ENCODE assay signal across 8 cellular contexts in the genomic region with DNA sequence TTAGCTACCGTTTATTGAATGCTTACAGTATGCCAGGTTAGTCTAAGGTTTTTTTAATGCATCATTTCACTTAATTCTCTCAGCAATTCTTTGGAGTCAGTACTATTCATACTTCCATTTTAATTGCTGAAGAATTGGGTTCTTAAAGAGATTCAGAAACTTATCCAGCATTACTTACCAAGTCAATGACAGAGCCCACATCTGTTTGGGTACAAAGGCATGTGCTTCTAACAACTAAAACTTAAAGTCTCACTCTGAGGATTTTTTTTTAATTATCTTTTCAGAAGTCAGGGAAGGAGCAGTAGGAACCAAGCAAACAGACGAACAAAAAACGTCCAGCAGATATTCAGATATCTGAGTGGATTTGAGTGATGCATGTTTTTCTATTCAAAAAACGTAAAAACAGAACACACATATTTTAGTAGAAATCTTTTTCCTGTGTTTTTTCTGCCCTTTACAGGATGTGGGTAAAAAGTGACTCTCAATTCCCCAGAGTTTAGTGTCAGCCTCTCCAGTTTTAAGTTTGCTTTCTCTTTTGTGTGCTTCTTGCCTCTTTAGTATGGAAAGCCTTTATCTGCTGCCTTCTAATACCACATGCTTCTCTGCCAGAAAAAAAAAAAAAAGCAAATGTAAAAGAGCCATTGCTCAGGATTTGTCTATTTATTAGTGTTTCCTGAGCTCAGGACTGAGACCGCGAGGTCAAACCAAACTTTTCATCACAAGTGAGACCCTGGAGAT.
DNase-seq lines count a peak whose midpoint lies in the region; ATAC-seq, FAIRE-seq and TF ChIP-seq lines count a peak whose summit lies in the region.

No MANE protein-coding gene starts in this region.

- H3K9me3 Mint-ChIP-seq in activated naive CD4-positive, alpha-beta T cell treated with anti-CD3 and anti-CD28 coated beads for 36 hours = no peaks in the 10 kb centered on the region

- peak overlapping the region; percentile 89 for H3K27ac Mint-ChIP-seq in activated naive CD4-positive, alpha-beta T cell treated with anti-CD3 and anti-CD28 coated beads for 36 hours

- DNase-seq in activated naive CD4-positive, alpha-beta T cell treated with anti-CD3 and anti-CD28 coated beads for 36 hours = no peak
- no peak for DNase-seq in activated naive CD4-positive, alpha-beta T cell (lab: John Stamatoyannopoulos, UW)
- DNase-seq in GM12878 (ENCODE audit: low read depth, low spot score) (peak; percentile 69), islet precursor cell (no peak), RPMI8226 (no peak), PC-3 (no peak)

- RAD21 ChIA-PET in GM12878 (lab: Charles Lee; ENCODE audit: unreplicated experiment) = interaction anchor here (0.6 to 0.9 kb wide), 5 partner anchors 9 to 104 kb away, joined by 3 to 4 read pairs (median 3); no protein-coding TSS in a partner anchor

- H2AFZ ChIP-seq in GM12878 (ENCODE audit: control insufficient read depth, low read depth, low read length) (peak overlapping the region; percentile 70), PC-3 (ENCODE audit: low read length) (no peak overlapping the region)

- peak overlapping the region; percentile 61 for H3K4me3 Mint-ChIP-seq in activated naive CD4-positive, alpha-beta T cell treated with anti-CD3 and anti-CD28 coated beads for 36 hours

- H3K9ac ChIP-seq in GM12878 (ENCODE audit: control insufficient read depth, insufficient read depth, low read length) = peak overlapping the region; percentile 66
- H3K9ac ChIP-seq in subcutaneous abdominal adipose tissue (ENCODE audit: low read length in 5 of 5) = peak overlapping the region in 3 of 5 donors; percentile 23 to 46 (median 35)
- H3K9ac ChIP-seq in PC-3 (ENCODE audit: low read length) = no peak overlapping the region

- FAIRE-seq in GM12878 (lab: Jason Lieb, UNC) = peak; percentile 75

- WGBS in GM12878 (ENCODE audit: insufficient coverage, insufficient replicate concordance, low lambda C conversion rate, missing lambda C conversion rate) = 13% methylated on average over 6 of the region's 6 CpGs

- intact Hi-C loops in activated naive CD4-positive, alpha-beta T cell treated with anti-CD3 and anti-CD28 coated beads for 36 hours (cut with micrococcal nuclease) = loop anchor here (1.0 to 10.0 kb wide), 6 partner anchors 8 to 1359 kb away; partner anchors contain the start of gene SMC5
- intact Hi-C loops in GM12878 (cut with micrococcal nuclease; ENCODE audit: unreplicated experiment) (no loop called here), PC-3 (cut with micrococcal nuclease) (no loop called here)

- TF ChIP-seq POLR2A in GM12878 (IDR thresholded peaks at IDR 0.05; ENCODE audit: low read depth, low read length) = no peak

- peak; percentile 17; the same call in 1 of the 2 replicates for TF ChIP-seq RAD21 in GM12878 (IDR thresholded peaks at IDR 0.05; ENCODE audit: insufficient read depth, low read depth, low read length)

- H3K79me2 ChIP-seq in GM12878 (ENCODE audit: control insufficient read depth, insufficient read depth, low read length) = no peaks in the 10 kb centered on the region
- no peaks in the 10 kb centered on the region for H3K79me2 ChIP-seq in PC-3 (ENCODE audit: low read length)

- H3K4me2 ChIP-seq in GM12878 (ENCODE audit: control insufficient read depth, insufficient read depth) = peak overlapping the region; percentile 72
- H3K4me2 ChIP-seq in PC-3 (ENCODE audit: low read length) = no peak overlapping the region

- BruUV-seq in GM12878 (replicated peaks; lab: Mats Ljungman, UMichigan) = no TSS peak
- BruUV-seq in PC-3 (replicated peaks; lab: Mats Ljungman, UMichigan) = no TSS peak

- H3K4me3 ChIP-seq in GM12878 = peak overlapping the region; percentile 33; the same call in 1 of the 2 replicates
- H3K4me3 ChIP-seq in subcutaneous abdominal adipose tissue (ENCODE audit: low read depth in 1 of 5, low read length in 5 of 5) = peak overlapping the region; percentile 26 to 43 (median 33)
- no peak overlapping the region for H3K4me3 ChIP-seq in PC-3 (ENCODE audit: low read length)

- no peaks in the 10 kb centered on the region for H3K9me2 ChIP-seq in PC-3 (replicated peaks; ENCODE audit: low read length)

- TF ChIP-seq EP300 in GM12878 (IDR thresholded peaks at IDR 0.05; ENCODE audit: borderline replicate concordance in 1 of 2, control insufficient read depth in 1 of 2, low read depth in 2 of 2, low read length in 2 of 2) = no peak

- H4K20me1 ChIP-seq in GM12878 (ENCODE audit: control insufficient read depth, insufficient read depth) (no peaks in the 10 kb centered on the region), PC-3 (ENCODE audit: low read length) (no peaks in the 10 kb centered on the region)

- in situ Hi-C loops in GM12878 (cut with MboI) = loop anchor here (5.0 kb wide), 1 partner anchor 49 kb away; no protein-coding TSS in a partner anchor

- peaks cover 32% of the 10 kb centered on the region for H3K4me1 ChIP-seq in GM12878 (ENCODE audit: control insufficient read depth, insufficient read depth, low read length)
- peaks cover 3 to 51% (median 38%) of the 10 kb centered on the region in 5 donors for H3K4me1 ChIP-seq in subcutaneous abdominal adipose tissue (ENCODE audit: control insufficient read depth in 5 of 5, insufficient read depth in 5 of 5, low read length in 5 of 5)
- H3K4me1 ChIP-seq in PC-3 (ENCODE audit: insufficient read depth, low read length) = no peaks in the 10 kb centered on the region

- H3K27ac ChIP-seq in GM12878 (ENCODE audit: control insufficient read depth, insufficient read depth) (peak overlapping the region; percentile 81), subcutaneous abdominal adipose tissue (ENCODE audit: low read depth, low read length) (peak overlapping the region; percentile 79), PC-3 (ENCODE audit: low read length) (no peak overlapping the region)

- H3K4me1 Mint-ChIP-seq in activated naive CD4-positive, alpha-beta T cell treated with anti-CD3 and anti-CD28 coated beads for 36 hours (ENCODE audit: low read depth) = peaks cover 42% of the 10 kb centered on the region

- ATAC-seq in HG03095 (IDR thresholded peaks at IDR 0.05; ENCODE audit: unreplicated experiment) (peak; percentile 79), GM12878 (peak; percentile 93), PC-3 (no peak)

- CTCF ChIA-PET in activated naive CD4-positive, alpha-beta T cell treated with anti-CD3 and anti-CD28 coated beads for 36 hours (lab: Charles Lee) = interaction anchor here (0.6 to 2.0 kb wide), 5 partner anchors 51 to 140 kb away, joined by 3 to 7 read pairs (median 4); no protein-coding TSS in a partner anchor
- CTCF ChIA-PET in GM12878 (lab: Yijun Ruan, JAX) (interaction anchor here (1.3 to 1.4 kb wide), 2 partner anchors 53 kb away, joined by 3 to 4 read pairs; no protein-coding TSS in a partner anchor), PC-3 (lab: Charles Lee) (no interaction called here)

- no peaks in the 10 kb centered on the region for H3K36me3 ChIP-seq in GM12878 (ENCODE audit: control insufficient read depth in 2 of 2, insufficient read depth in 2 of 2, low read length in 1 of 2)
- no peaks in the 10 kb centered on the region for H3K36me3 ChIP-seq in subcutaneous abdominal adipose tissue (ENCODE audit: control insufficient read depth in 5 of 5, insufficient read depth in 5 of 5, low read length in 5 of 5)
- H3K36me3 ChIP-seq in PC-3 (ENCODE audit: low read depth, low read length) = no peaks in the 10 kb centered on the region

- H3K27me3 Mint-ChIP-seq in activated naive CD4-positive, alpha-beta T cell treated with anti-CD3 and anti-CD28 coated beads for 36 hours (ENCODE audit: low read depth) = no peaks in the 10 kb centered on the region

- POLR2A ChIA-PET in GM12878 (lab: Charles Lee) (interaction anchor here (0.5 to 0.7 kb wide), 3 partner anchors 24 to 115 kb away, joined by 3 to 4 read pairs (median 3); no protein-coding TSS in a partner anchor), PC-3 (lab: Charles Lee; ENCODE audit: unreplicated experiment) (no interaction called here)

- H3K36me3 Mint-ChIP-seq in activated naive CD4-positive, alpha-beta T cell treated with anti-CD3 and anti-CD28 coated beads for 36 hours (ENCODE audit: low read depth) = no peaks in the 10 kb centered on the region

- no peaks in the 10 kb centered on the region for H3F3A ChIP-seq in PC-3 (ENCODE audit: low read length, unreplicated experiment)

- SMC1A ChIA-PET in GM12878 (lab: Charles Lee; ENCODE audit: uncharacterized antibody, unreplicated experiment) = interaction anchor here (0.6 to 2.2 kb wide), 6 partner anchors 13 to 103 kb away, joined by 3 to 8 read pairs (median 3); no protein-coding TSS in a partner anchor

- TF ChIP-seq CTCF in GM12878 (IDR thresholded peaks at IDR 0.05 in 2 of 3, conservative IDR thresholded peaks at IDR 0.05 in 1 of 3; ENCODE audit: control insufficient read depth in 2 of 3, extremely low read depth in 1 of 3, insufficient read depth in 1 of 3, low read depth in 3 of 3, low read length in 3 of 3) (no peak), PC-3 (conservative IDR thresholded peaks at IDR 0.05; ENCODE audit: low read depth, low read length) (no peak)

- H3K27me3 ChIP-seq in GM12878 (replicated peaks in 1 of 2; ENCODE audit: control insufficient read depth in 2 of 2, insufficient read depth in 2 of 2, low read length in 1 of 2) (no peaks in the 10 kb centered on the region), subcutaneous abdominal adipose tissue (ENCODE audit: control insufficient read depth in 5 of 5, insufficient read depth in 4 of 5, low read length in 5 of 5) (no peaks in the 10 kb centered on the region), PC-3 (ENCODE audit: low read length) (peaks cover 30% of the 10 kb centered on the region)

- H3K9me3 ChIP-seq in GM12878 (replicated peaks; ENCODE audit: control insufficient read depth, insufficient read depth, low read length) = no peaks in the 10 kb centered on the region
- H3K9me3 ChIP-seq in subcutaneous abdominal adipose tissue (ENCODE audit: control insufficient read depth in 5 of 5, low read length in 5 of 5) = no peaks in the 10 kb centered on the region
- H3K9me3 ChIP-seq in PC-3 (ENCODE audit: low read length) = no peaks in the 10 kb centered on the region

TF ChIP-seq in GM12878, 131 proteins besides CTCF, POLR2A, EP300 and RAD21 (continues in another document):
- TF ChIP-seq RUNX3 (IDR thresholded peaks at IDR 0.05; ENCODE audit: low read length) (peak; percentile 80), NFIC (IDR thresholded peaks at IDR 0.05; ENCODE audit: low read depth, low read length) (peak; percentile 46; the same call in 1 of the 2 replicates), ZNF384 (IDR thresholded peaks at IDR 0.05; ENCODE audit: borderline replicate concordance, low read depth, low read length) (peak; percentile 81), IKZF2 (IDR thresholded peaks at IDR 0.05) (peak; percentile 20 to 32; a peak in 2 of 4 replicates), MEF2B (IDR thresholded peaks at IDR 0.05; ENCODE audit: partially characterized antibody, poor library complexity, severe bottlenecking) (peak; percentile 86), GABPA (IDR thresholded peaks at IDR 0.05; ENCODE audit: low read depth) (peak; percentile 43; the same call in 1 of the 2 replicates)
